In the genomic region with DNA sequence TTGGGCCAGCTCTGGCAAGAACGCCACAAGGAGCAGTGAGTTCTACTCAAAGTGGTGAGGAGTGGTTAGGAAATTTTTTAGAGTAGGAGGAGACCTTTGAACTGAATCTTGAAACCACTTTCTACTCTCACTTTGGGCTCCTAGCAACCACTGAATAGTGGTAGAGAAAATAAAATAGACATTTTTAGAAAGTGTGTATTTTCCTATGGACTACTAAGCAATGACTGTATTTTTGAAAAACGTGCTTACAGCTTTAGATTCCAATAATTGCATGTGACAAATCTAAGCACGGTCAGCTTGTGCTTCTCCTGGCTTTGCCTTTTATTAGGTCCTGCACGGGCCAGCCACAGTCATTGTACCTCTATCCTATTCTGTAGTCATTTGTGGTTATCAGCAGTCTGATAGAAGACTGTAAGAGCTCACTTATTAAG, we compare ENCODE assay signal across 1 cellular context.
TF ChIP-seq lines count a peak whose summit lies in the region.

No MANE protein-coding gene starts in this region.

TF ChIP-seq in HepG2, 621 proteins besides CTCF, POLR2A, EP300 and RAD21:
- TF ChIP-seq KAT8 (CRISPR knock-in tag; IDR thresholded peaks at IDR 0.05) (no peak), NAIF1 (CRISPR knock-in tag; IDR thresholded peaks at IDR 0.05; ENCODE audit: borderline replicate concordance) (no peak)
- TF ChIP-seq, protein P1, sequence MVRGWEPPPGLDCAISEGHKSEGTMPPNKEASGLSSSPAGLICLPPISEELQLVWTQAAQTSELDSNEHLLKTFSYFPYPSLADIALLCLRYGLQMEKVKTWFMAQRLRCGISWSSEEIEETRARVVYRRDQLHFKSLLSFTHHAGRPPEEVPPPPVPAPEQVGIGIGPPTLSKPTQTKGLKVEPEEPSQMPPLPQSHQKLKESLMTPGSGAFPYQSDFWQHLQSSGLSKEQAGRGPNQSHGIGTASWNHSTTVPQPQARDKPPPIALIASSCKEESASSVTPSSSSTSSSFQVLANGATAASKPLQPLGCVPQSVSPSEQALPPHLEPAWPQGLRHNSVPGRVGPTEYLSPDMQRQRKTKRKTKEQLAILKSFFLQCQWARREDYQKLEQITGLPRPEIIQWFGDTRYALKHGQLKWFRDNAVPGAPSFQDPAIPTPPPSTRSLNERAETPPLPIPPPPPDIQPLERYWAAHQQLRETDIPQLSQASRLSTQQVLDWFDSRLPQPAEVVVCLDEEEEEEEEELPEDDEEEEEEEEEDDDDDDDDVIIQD (CRISPR knock-in tag; IDR thresholded peaks at IDR 0.05; ENCODE audit: low read depth), result no peak
